In genomic region chr20:62761058-62761758, GRCh38 we compare ENCODE assay signal across 3 cellular contexts.
TF ChIP-seq lines count a peak whose summit lies in the region.

No MANE protein-coding gene starts in this region.

TF ChIP-seq in IMR-90, 13 proteins besides CTCF, POLR2A, EP300 and RAD21:
- no peak for TF ChIP-seq RCOR1 (IDR thresholded peaks at IDR 0.05; ENCODE audit: insufficient replicate concordance, low read length)
- no peak for TF ChIP-seq CHD1 (IDR thresholded peaks at IDR 0.05; ENCODE audit: low read depth, low read length)
- no peak for TF ChIP-seq MAFK (IDR thresholded peaks at IDR 0.05; ENCODE audit: low read depth, low read length)
- no peak for TF ChIP-seq USF2 (IDR thresholded peaks at IDR 0.05; ENCODE audit: low read depth, low read length)
- TF ChIP-seq SMC3 (IDR thresholded peaks at IDR 0.05; ENCODE audit: low read depth, low read length): no peak

TF ChIP-seq in H1, 55 proteins besides CTCF, POLR2A, EP300 and RAD21:
- TF ChIP-seq MAFK (IDR thresholded peaks at IDR 0.05; ENCODE audit: low read depth, low read length) (no peak), ATF3 (IDR thresholded peaks at IDR 0.05; ENCODE audit: insufficient read depth, low read depth, low read length) (no peak), JUND (IDR thresholded peaks at IDR 0.05; ENCODE audit: low read length) (no peak), CTBP2 (IDR thresholded peaks at IDR 0.05; ENCODE audit: borderline replicate concordance, insufficient read depth, insufficient read length, low read length) (no peak), SRF (IDR thresholded peaks at IDR 0.05; ENCODE audit: low read depth, low read length) (no peak), BACH1 (IDR thresholded peaks at IDR 0.05; ENCODE audit: low read length) (no peak), SIX5 (IDR thresholded peaks at IDR 0.05; ENCODE audit: low read depth, low read length) (no peak), CEBPB (IDR thresholded peaks at IDR 0.05; ENCODE audit: low read depth, low read length) (no peak), JUN (IDR thresholded peaks at IDR 0.05; ENCODE audit: low read depth, low read length) (no peak), MAX (IDR thresholded peaks at IDR 0.05) (no peak), SIRT6 (IDR thresholded peaks at IDR 0.05; ENCODE audit: low read length) (no peak), RNF2 (IDR thresholded peaks at IDR 0.05; ENCODE audit: borderline replicate concordance, low read depth, low read length, missing control alignments, poor library complexity, severe bottlenecking) (no peak)

TF ChIP-seq in neural cell, 6 proteins besides CTCF, POLR2A, EP300 and RAD21:
- no peak for TF ChIP-seq REST (IDR thresholded peaks at IDR 0.05; ENCODE audit: borderline replicate concordance)
